In the genomic region with DNA sequence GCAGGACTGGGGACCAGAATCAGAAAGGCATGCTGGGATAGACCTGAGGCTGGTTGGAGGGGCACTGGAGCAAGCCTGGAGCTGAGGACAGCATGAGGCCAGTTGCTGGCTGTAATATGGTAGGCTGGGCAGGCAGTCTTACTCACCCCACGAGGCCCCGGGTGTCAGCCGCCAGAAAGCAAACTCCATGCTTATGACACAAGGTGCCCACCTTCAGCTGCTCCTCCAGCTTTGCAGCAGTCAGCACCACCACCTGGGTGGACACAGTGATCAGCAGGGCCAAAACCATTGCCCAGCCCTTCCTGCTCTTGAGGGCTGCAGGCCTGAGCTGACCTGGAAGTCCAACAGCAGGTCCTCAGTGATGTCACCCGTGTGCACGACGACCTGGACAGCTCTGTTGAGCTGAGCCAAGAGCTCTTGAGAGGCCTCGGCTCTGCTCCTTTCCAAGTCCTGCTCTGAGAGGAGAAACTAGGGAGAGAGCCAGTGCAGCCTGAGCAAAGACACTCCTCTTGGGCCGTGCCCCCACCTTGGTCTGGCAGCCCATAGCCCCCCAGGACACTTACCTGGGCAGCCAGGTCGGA, we compare ENCODE assay signal across 6 cellular contexts. TPM values are rescaled to one million over a fixed set of nuclear protein-coding genes. Genes with fewer than 3 reads are reported as not detected.
DNase-seq lines count a peak whose midpoint lies in the region; ATAC-seq and TF ChIP-seq lines count a peak whose summit lies in the region.

No MANE protein-coding gene starts in this region.

- peak; percentile 22 to 62 (median 41) for ATAC-seq in heart right ventricle

- H3K36me3 ChIP-seq in heart right ventricle (peaks cover 0 to 47% (median 23%) of the 10 kb centered on the region in 9 donors), thyroid gland (peaks cover 6 to 17% of the 10 kb centered on the region in 2 donors)

- H3K4me1 ChIP-seq in heart right ventricle (peaks cover 10 to 41% (median 30%) of the 10 kb centered on the region in 9 donors), thyroid gland (peaks cover 15 to 22% of the 10 kb centered on the region in 2 donors)

- no peaks in the 10 kb centered on the region for H3K27me3 ChIP-seq in heart right ventricle
- no peaks in the 10 kb centered on the region for H3K27me3 ChIP-seq in thyroid gland

- TF ChIP-seq CTCF in heart right ventricle (IDR thresholded peaks at IDR 0.05) (no peak), thyroid gland (IDR thresholded peaks at IDR 0.05) (no peak)

- H3K4me3 ChIP-seq in heart right ventricle (peak overlapping the region; percentile 37 to 67 (median 58)), thyroid gland (replicated peaks in 1 of 3) (peak overlapping the region in 1 of 3 donors; percentile 33)

- TF ChIP-seq POLR2A in thyroid gland (IDR thresholded peaks at IDR 0.05) = no peak

- H3K27ac ChIP-seq in heart right ventricle = peak overlapping the region in 9 of 10 donors; percentile 76 to 91 (median 83)
- peak overlapping the region; percentile 74 to 92 (median 90) for H3K27ac ChIP-seq in thyroid gland

- intact Hi-C loops in heart right ventricle (cut with DNase I) = no loop called here
- intact Hi-C loops in thyroid gland (cut with DNase I) = no loop called here

- H3K9me3 ChIP-seq in heart right ventricle = no peaks in the 10 kb centered on the region
- no peaks in the 10 kb centered on the region for H3K9me3 ChIP-seq in thyroid gland

- WGBS in heart right ventricle, 2 donors = 20 to 31% methylated on average over 9 of the region's 9 CpGs
- WGBS in thyroid gland, 2 donors = 28 to 50% methylated on average over 5 of the region's 9 CpGs

- DNase-seq in activated CD8-positive, alpha-beta memory T cell treated with anti-CD3 and anti-CD28 coated beads for 24 hours = peak; percentile 65
- DNase-seq in activated CD8-positive, alpha-beta memory T cell treated with anti-CD3 and anti-CD28 coated beads, Interleukin-2, amount 50 U/mL, for 4 hours = no peak
- DNase-seq in heart right ventricle = peak in 1 of 2 donors; percentile 36
- DNase-seq in thyroid gland = peak; percentile 84 to 87
- no peak for DNase-seq in SK-N-DZ (ENCODE audit: low spot score)
- no peak for DNase-seq in activated CD4-positive, alpha-beta T cell treated with anti-CD3 and anti-CD28 coated beads, Interleukin-2, amount 50 U/mL, for 48 hours

RNA-seq across cellular contexts. Expression of a gene that starts 0.7 kb away (rescaled TPM):
- 10 to 100 TPM; 13.1 to 47.0 (median 22.0) TPM for total RNA-seq in heart right ventricle
- polyA plus RNA-seq in heart right ventricle = 10 to 100 TPM; 12.0 to 57.6 TPM
- total RNA-seq in thyroid gland = 10 to 100 TPM; 50.1 to 87.5 (median 69.3) TPM
- 0.06 TPM in 1 of 2 replicates, not detected in the other for polyA plus RNA-seq in SK-N-DZ (2014; cell fraction: cytosol; rRNA removed)
- 3.5 and 5.4 TPM in 2 replicates for polyA plus RNA-seq in SK-N-DZ (2014; cell fraction: nucleus; rRNA removed)

RNA-seq across cellular contexts. Expression of a gene that starts 9.9 kb away (rescaled TPM):
- 1 to 10 TPM; 1.8 to 5.7 (median 2.5) TPM for total RNA-seq in heart right ventricle
- polyA plus RNA-seq in heart right ventricle = 1 to 10 TPM; 4.2 to 8.6 TPM
- 1 to 10 TPM; 3.1 to 7.3 (median 5.6) TPM for total RNA-seq in thyroid gland
- polyA plus RNA-seq in SK-N-DZ (2014; cell fraction: cytosol; rRNA removed) = 0.59 and 1.4 TPM in 2 replicates
- 2.0 and 4.0 TPM in 2 replicates for polyA plus RNA-seq in SK-N-DZ (2014; cell fraction: nucleus; rRNA removed)

RNA-seq across cellular contexts. Expression of a gene that starts 13.3 kb away (rescaled TPM):
- total RNA-seq in heart right ventricle (not detected), thyroid gland (not detected)
- polyA plus RNA-seq in heart right ventricle = under 1 TPM; 0.01 to 0.80 TPM
- polyA plus RNA-seq in SK-N-DZ (2014; cell fraction: cytosol; rRNA removed) = 0.09 TPM in 1 of 2 replicates, not detected in the other
- polyA plus RNA-seq in SK-N-DZ (2014; cell fraction: nucleus; rRNA removed) = 0.08 and 1.3 TPM in 2 replicates

RNA-seq across cellular contexts. Expression of a gene that starts 26.7 kb away (rescaled TPM):
- total RNA-seq in heart right ventricle (10 to 100 TPM; 13.7 to 24.4 (median 16.6) TPM), thyroid gland (10 to 100 TPM; 42.4 to 74.0 (median 43.8) TPM)
- polyA plus RNA-seq in heart right ventricle = 10 to 100 TPM in 1 of 2 donors, 1 to 10 TPM in 1; 9.0 to 12.3 TPM
- polyA plus RNA-seq in SK-N-DZ (2014; cell fraction: cytosol; rRNA removed) = 26.0 and 27.7 TPM in 2 replicates
- 23.3 and 31.0 TPM in 2 replicates for polyA plus RNA-seq in SK-N-DZ (2014; cell fraction: nucleus; rRNA removed)

RNA-seq across cellular contexts. Expression of a gene that starts 43.4 kb away (rescaled TPM):
- total RNA-seq in heart right ventricle = 1 to 10 TPM in 7 of 10 donors, under 1 TPM in 3; 0.20 to 2.4 (median 1.4) TPM
- polyA plus RNA-seq in heart right ventricle = 1 to 10 TPM in 1 of 2 donors, under 1 TPM in 1; 0.96 to 1.6 TPM
- total RNA-seq in thyroid gland = 1 to 10 TPM in 3 of 4 donors, under 1 TPM in 1; 0.73 to 7.0 (median 3.3) TPM
- polyA plus RNA-seq in SK-N-DZ (2014; cell fraction: cytosol; rRNA removed) = 25.6 and 25.9 TPM in 2 replicates
- 110 and 121 TPM in 2 replicates for polyA plus RNA-seq in SK-N-DZ (2014; cell fraction: nucleus; rRNA removed)

Comparison
In these comparisons a context has a peak if more than half of its experiments do, and no peak if none do; other contexts are left out.
1. DNase-seq: peak in activated CD8-positive, alpha-beta memory T cell treated with anti-CD3 and anti-CD28 coated beads for 24 hours (single experiment) and thyroid gland (2 of 2); none in activated CD8-positive, alpha-beta memory T cell treated with anti-CD3 and anti-CD28 coated beads, Interleukin-2, amount 50 U/mL, for 4 hours (single experiment), SK-N-DZ (single experiment) and activated CD4-positive, alpha-beta T cell treated with anti-CD3 and anti-CD28 coated beads, Interleukin-2, amount 50 U/mL, for 48 hours (0 of 2).